ENCODE assay signal across 2 cellular contexts in the genomic region with DNA sequence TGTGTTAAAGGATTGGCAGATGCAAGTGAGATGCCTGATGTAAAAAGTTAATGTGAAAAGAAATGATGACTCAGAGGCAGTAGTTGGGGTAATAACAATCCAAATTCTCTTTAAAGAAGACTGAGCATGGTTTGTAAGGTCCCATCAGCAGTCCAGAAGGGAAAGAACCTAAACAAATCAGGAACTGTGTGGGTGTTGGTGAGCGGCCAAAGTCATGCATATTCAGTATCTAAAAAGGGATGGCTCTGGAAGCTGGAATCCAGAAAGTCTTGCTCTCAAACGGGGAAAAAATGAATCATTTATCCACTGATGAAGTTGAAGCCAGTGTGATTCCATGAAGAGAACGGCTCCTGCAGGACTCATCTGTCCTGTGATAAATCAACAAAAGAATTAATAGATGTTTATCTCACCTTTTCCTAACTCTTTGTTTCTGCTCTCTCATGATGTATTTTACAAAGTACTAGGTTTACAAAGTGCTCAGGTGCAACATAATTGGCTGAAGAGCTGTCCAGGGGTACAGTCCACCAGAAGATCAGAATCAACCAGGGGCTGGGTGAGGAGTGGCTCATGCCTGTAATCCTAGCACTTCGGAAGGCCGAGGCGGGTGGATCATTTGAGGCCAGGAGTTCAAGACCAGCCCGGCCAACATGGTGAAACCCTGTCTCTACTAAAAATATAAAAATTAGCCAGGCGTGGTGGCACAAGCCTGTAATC.
TF ChIP-seq lines count a peak whose summit lies in the region.

No MANE protein-coding gene starts in this region.

TF ChIP-seq in SK-N-SH treated with all-trans-retinoic acid at 6 μM for 48 hours, 23 proteins besides CTCF, POLR2A, EP300 and RAD21 (continued from another document):
- TF ChIP-seq, protein P1, sequence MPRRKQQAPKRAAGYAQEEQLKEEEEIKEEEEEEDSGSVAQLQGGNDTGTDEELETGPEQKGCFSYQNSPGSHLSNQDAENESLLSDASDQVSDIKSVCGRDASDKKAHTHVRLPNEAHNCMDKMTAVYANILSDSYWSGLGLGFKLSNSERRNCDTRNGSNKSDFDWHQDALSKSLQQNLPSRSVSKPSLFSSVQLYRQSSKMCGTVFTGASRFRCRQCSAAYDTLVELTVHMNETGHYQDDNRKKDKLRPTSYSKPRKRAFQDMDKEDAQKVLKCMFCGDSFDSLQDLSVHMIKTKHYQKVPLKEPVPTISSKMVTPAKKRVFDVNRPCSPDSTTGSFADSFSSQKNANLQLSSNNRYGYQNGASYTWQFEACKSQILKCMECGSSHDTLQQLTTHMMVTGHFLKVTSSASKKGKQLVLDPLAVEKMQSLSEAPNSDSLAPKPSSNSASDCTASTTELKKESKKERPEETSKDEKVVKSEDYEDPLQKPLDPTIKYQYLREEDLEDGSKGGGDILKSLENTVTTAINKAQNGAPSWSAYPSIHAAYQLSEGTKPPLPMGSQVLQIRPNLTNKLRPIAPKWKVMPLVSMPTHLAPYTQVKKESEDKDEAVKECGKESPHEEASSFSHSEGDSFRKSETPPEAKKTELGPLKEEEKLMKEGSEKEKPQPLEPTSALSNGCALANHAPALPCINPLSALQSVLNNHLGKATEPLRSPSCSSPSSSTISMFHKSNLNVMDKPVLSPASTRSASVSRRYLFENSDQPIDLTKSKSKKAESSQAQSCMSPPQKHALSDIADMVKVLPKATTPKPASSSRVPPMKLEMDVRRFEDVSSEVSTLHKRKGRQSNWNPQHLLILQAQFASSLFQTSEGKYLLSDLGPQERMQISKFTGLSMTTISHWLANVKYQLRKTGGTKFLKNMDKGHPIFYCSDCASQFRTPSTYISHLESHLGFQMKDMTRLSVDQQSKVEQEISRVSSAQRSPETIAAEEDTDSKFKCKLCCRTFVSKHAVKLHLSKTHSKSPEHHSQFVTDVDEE (CRISPR knock-in tag; IDR thresholded peaks at IDR 0.05): no peak
- TF ChIP-seq ZNF8 (CRISPR knock-in tag; IDR thresholded peaks at IDR 0.05) (no peak), PPARA (CRISPR knock-in tag; IDR thresholded peaks at IDR 0.05; ENCODE audit: borderline replicate concordance) (no peak), RARB (CRISPR knock-in tag; IDR thresholded peaks at IDR 0.05) (no peak), ZNF70 (CRISPR knock-in tag; IDR thresholded peaks at IDR 0.05) (no peak), ZFP30 (CRISPR knock-in tag; IDR thresholded peaks at IDR 0.05) (no peak), CSDC2 (CRISPR knock-in tag; IDR thresholded peaks at IDR 0.05) (no peak), ZFP3 (CRISPR knock-in tag; IDR thresholded peaks at IDR 0.05) (no peak)
- TF ChIP-seq, protein P2, sequence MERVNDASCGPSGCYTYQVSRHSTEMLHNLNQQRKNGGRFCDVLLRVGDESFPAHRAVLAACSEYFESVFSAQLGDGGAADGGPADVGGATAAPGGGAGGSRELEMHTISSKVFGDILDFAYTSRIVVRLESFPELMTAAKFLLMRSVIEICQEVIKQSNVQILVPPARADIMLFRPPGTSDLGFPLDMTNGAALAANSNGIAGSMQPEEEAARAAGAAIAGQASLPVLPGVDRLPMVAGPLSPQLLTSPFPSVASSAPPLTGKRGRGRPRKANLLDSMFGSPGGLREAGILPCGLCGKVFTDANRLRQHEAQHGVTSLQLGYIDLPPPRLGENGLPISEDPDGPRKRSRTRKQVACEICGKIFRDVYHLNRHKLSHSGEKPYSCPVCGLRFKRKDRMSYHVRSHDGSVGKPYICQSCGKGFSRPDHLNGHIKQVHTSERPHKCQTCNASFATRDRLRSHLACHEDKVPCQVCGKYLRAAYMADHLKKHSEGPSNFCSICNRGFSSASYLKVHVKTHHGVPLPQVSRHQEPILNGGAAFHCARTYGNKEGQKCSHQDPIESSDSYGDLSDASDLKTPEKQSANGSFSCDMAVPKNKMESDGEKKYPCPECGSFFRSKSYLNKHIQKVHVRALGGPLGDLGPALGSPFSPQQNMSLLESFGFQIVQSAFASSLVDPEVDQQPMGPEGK (CRISPR knock-in tag; IDR thresholded peaks at IDR 0.05; ENCODE audit: borderline replicate concordance): no peak

TF ChIP-seq in SK-N-SH, 30 proteins besides CTCF, POLR2A, EP300 and RAD21 (continued from another document):
- TF ChIP-seq, protein P3, sequence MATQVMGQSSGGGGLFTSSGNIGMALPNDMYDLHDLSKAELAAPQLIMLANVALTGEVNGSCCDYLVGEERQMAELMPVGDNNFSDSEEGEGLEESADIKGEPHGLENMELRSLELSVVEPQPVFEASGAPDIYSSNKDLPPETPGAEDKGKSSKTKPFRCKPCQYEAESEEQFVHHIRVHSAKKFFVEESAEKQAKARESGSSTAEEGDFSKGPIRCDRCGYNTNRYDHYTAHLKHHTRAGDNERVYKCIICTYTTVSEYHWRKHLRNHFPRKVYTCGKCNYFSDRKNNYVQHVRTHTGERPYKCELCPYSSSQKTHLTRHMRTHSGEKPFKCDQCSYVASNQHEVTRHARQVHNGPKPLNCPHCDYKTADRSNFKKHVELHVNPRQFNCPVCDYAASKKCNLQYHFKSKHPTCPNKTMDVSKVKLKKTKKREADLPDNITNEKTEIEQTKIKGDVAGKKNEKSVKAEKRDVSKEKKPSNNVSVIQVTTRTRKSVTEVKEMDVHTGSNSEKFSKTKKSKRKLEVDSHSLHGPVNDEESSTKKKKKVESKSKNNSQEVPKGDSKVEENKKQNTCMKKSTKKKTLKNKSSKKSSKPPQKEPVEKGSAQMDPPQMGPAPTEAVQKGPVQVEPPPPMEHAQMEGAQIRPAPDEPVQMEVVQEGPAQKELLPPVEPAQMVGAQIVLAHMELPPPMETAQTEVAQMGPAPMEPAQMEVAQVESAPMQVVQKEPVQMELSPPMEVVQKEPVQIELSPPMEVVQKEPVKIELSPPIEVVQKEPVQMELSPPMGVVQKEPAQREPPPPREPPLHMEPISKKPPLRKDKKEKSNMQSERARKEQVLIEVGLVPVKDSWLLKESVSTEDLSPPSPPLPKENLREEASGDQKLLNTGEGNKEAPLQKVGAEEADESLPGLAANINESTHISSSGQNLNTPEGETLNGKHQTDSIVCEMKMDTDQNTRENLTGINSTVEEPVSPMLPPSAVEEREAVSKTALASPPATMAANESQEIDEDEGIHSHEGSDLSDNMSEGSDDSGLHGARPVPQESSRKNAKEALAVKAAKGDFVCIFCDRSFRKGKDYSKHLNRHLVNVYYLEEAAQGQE (IDR thresholded peaks at IDR 0.05; ENCODE audit: low read depth, low read length): no peak
- no peak for TF ChIP-seq MEF2A (IDR thresholded peaks at IDR 0.05; ENCODE audit: borderline replicate concordance, low read depth)
- no peak for TF ChIP-seq FOSL2 (IDR thresholded peaks at IDR 0.05; ENCODE audit: borderline replicate concordance, low read depth)
- no peak for TF ChIP-seq ELF1 (IDR thresholded peaks at IDR 0.05)
- TF ChIP-seq, protein P4, sequence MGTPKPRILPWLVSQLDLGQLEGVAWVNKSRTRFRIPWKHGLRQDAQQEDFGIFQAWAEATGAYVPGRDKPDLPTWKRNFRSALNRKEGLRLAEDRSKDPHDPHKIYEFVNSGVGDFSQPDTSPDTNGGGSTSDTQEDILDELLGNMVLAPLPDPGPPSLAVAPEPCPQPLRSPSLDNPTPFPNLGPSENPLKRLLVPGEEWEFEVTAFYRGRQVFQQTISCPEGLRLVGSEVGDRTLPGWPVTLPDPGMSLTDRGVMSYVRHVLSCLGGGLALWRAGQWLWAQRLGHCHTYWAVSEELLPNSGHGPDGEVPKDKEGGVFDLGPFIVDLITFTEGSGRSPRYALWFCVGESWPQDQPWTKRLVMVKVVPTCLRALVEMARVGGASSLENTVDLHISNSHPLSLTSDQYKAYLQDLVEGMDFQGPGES (IDR thresholded peaks at IDR 0.05; ENCODE audit: low read depth, low read length): no peak
- TF ChIP-seq GABPA (IDR thresholded peaks at IDR 0.05; ENCODE audit: low read depth): no peak
- TF ChIP-seq GATA2 (CRISPR knock-in tag; IDR thresholded peaks at IDR 0.05): no peak
- TF ChIP-seq, protein P5, sequence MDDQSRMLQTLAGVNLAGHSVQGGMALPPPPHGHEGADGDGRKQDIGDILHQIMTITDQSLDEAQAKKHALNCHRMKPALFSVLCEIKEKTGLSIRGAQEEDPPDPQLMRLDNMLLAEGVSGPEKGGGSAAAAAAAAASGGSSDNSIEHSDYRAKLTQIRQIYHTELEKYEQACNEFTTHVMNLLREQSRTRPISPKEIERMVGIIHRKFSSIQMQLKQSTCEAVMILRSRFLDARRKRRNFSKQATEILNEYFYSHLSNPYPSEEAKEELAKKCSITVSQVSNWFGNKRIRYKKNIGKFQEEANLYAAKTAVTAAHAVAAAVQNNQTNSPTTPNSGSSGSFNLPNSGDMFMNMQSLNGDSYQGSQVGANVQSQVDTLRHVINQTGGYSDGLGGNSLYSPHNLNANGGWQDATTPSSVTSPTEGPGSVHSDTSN (IDR thresholded peaks at IDR 0.05): no peak
- no peak for TF ChIP-seq TEAD4 (IDR thresholded peaks at IDR 0.05; ENCODE audit: borderline replicate concordance, insufficient read depth)
- TF ChIP-seq YY1 (IDR thresholded peaks at IDR 0.05; ENCODE audit: low read depth): no peak
